In genomic region chr1:10631121-10631810, GRCh38 we compare ENCODE assay signal across 1 cellular context.
TF ChIP-seq lines count a peak whose summit lies in the region.

No MANE protein-coding gene starts in this region.

TF ChIP-seq in SK-N-SH treated with all-trans-retinoic acid at 6 μM for 48 hours, 23 proteins besides CTCF, POLR2A, EP300 and RAD21 (continued from another document):
- TF ChIP-seq ISL1 (CRISPR knock-in tag; IDR thresholded peaks at IDR 0.05) (no peak), ESRRG (CRISPR knock-in tag; IDR thresholded peaks at IDR 0.05) (no peak), ZFP3 (CRISPR knock-in tag; IDR thresholded peaks at IDR 0.05) (no peak), CREB5 (CRISPR knock-in tag; IDR thresholded peaks at IDR 0.05; ENCODE audit: low read depth) (no peak), SNAI2 (CRISPR knock-in tag; IDR thresholded peaks at IDR 0.05) (no peak), ZNF70 (CRISPR knock-in tag; IDR thresholded peaks at IDR 0.05) (no peak), ARNTL (CRISPR knock-in tag; IDR thresholded peaks at IDR 0.05; ENCODE audit: borderline replicate concordance, low read depth) (no peak)
